10 cellular contexts compared by ENCODE assay signal in the genomic region with DNA sequence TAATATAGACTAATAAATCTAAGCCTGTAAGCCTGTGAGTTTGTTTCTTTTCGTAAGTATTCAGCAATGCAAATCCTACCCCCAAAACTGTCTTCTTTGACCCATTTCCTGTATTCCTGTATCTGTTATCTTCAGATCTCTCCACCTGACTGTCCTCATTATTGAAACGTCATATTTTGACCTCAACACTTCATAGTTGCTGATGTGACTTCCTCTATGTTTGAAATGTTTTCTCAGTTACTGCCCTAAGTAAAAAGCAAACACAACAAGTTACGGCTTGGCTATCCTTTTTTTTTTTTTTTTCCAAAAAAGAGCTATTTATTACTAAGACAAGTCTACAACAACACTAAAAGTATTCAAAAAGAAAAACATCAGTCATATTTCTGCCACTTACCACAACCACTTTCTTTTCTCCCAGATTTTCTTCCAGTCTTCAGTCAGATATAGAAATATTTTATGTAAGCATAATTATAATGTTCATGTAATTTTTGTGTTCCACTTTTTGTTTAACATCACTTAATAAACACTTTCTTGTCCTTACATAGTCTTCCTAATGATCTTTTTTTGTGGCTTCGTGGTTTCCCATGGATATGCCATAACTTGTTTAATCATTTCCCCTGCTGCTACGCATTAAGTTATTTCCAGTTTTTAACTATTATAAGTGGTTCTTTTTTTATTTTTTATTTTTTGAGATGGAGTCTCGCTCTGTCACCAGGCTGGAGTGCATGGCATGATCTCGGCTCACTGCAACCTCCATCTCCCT. TPM values are rescaled to one million over a fixed set of nuclear protein-coding genes. Genes with fewer than 3 reads are reported as not detected.
DNase-seq lines count a peak whose midpoint lies in the region; ATAC-seq, FAIRE-seq and TF ChIP-seq lines count a peak whose summit lies in the region.
"Had no signal": no experiment of that assay in that cellular context is flagged by ENCODE, and none has a peak within 500 bp of the region (broad histone marks: within the 10 kb centered on the region; RNA-seq: fewer than 3 reads in every experiment).

No MANE protein-coding gene starts in this region.

- no peak for DNase-seq in CD4-positive, alpha-beta T cell
- DNase-seq in activated naive CD8-positive, alpha-beta T cell treated with anti-CD3 and anti-CD28 coated beads, Interleukin-2, amount 50 U/mL, for 24 hours, result no peak
- DNase-seq in H54 (ENCODE audit: insufficient read length, low spot score) (no peak), NCI-H2171 treated with DMSO at 0.1 percent for 48 hours (lab: John Stamatoyannopoulos, UW) (no peak), hippocampal formation (lab: John Stamatoyannopoulos, UW) (no peak)
- DNase-seq: GDM1 had no signal

- CTCF ChIA-PET in CD4-positive, alpha-beta T cell (lab: Charles Lee), result interaction anchor here (0.6 to 1.4 kb wide), 4 partner anchors 9 to 1524 kb away, joined by 3 to 6 read pairs (median 3); no protein-coding TSS in a partner anchor

- no peak for TF ChIP-seq POLR2A in H54 (IDR thresholded peaks at IDR 0.05; ENCODE audit: low read depth, low read length)

- POLR2A ChIA-PET in CD4-positive, alpha-beta T cell (lab: Charles Lee), result interaction anchor here (0.6 to 10.2 kb wide), 8 partner anchors 9 to 50 kb away, joined by 3 to 255 read pairs (median 12); partner anchors contain the start of gene EML4

- peak; percentile 64 for ATAC-seq in CD4-positive, alpha-beta T cell (ENCODE audit: poor library complexity)
- ATAC-seq in GM19455 (IDR thresholded peaks at IDR 0.05; ENCODE audit: unreplicated experiment), result peak; percentile 50
- peak; percentile 66 for ATAC-seq in HG03432 (IDR thresholded peaks at IDR 0.05; ENCODE audit: unreplicated experiment)
- ATAC-seq in activated naive CD8-positive, alpha-beta T cell treated with anti-CD3 and anti-CD28 coated beads, Interleukin-2, amount 50 U/mL, for 24 hours, result peak; percentile 55
- no peak for ATAC-seq in GM19328 (IDR thresholded peaks at IDR 0.05; ENCODE audit: unreplicated experiment)

- no peaks in the 10 kb centered on the region for H3K9me3 ChIP-seq in CD4-positive, alpha-beta T cell (ENCODE audit: control insufficient read depth, low read length)

- no peak overlapping the region for H3K27ac ChIP-seq in CD4-positive, alpha-beta T cell (ENCODE audit: low read depth, low read length)

- H3K27ac Mint-ChIP-seq in CD4-positive, alpha-beta T cell, result peak overlapping the region; percentile 72
- peak overlapping the region; percentile 51 for H3K27ac Mint-ChIP-seq in activated naive CD8-positive, alpha-beta T cell treated with anti-CD3 and anti-CD28 coated beads, Interleukin-2, amount 50 U/mL, for 24 hours

- TF ChIP-seq CTCF in CD4-positive, alpha-beta T cell (IDR thresholded peaks at IDR 0.05), result no peak

- no peak for FAIRE-seq in H54 (lab: Jason Lieb, UNC)
- FAIRE-seq: urothelium cell line had no signal

- H3K36me3 Mint-ChIP-seq in CD4-positive, alpha-beta T cell (ENCODE audit: low read depth), result no peaks in the 10 kb centered on the region
- H3K36me3 Mint-ChIP-seq in activated naive CD8-positive, alpha-beta T cell treated with anti-CD3 and anti-CD28 coated beads, Interleukin-2, amount 50 U/mL, for 24 hours (ENCODE audit: low read depth), result no peaks in the 10 kb centered on the region

- H3K4me1 Mint-ChIP-seq in CD4-positive, alpha-beta T cell (ENCODE audit: low read depth), result peaks cover 65% of the 10 kb centered on the region
- H3K4me1 Mint-ChIP-seq in activated naive CD8-positive, alpha-beta T cell treated with anti-CD3 and anti-CD28 coated beads, Interleukin-2, amount 50 U/mL, for 24 hours, result peaks cover 65% of the 10 kb centered on the region

- H3K4me3 Mint-ChIP-seq in CD4-positive, alpha-beta T cell, result peak overlapping the region; percentile 36
- peak overlapping the region; percentile 7 for H3K4me3 Mint-ChIP-seq in activated naive CD8-positive, alpha-beta T cell treated with anti-CD3 and anti-CD28 coated beads, Interleukin-2, amount 50 U/mL, for 24 hours

- H3K27me3 ChIP-seq in CD4-positive, alpha-beta T cell (ENCODE audit: control insufficient read depth, insufficient read depth, low read length), result no peaks in the 10 kb centered on the region

- H3K27me3 Mint-ChIP-seq in CD4-positive, alpha-beta T cell, result no peaks in the 10 kb centered on the region
- no peaks in the 10 kb centered on the region for H3K27me3 Mint-ChIP-seq in activated naive CD8-positive, alpha-beta T cell treated with anti-CD3 and anti-CD28 coated beads, Interleukin-2, amount 50 U/mL, for 24 hours

- intact Hi-C loops in CD4-positive, alpha-beta T cell (cut with DNase I, micrococcal nuclease), result loop anchor here in 1 of 2 experiments (1.0 kb wide), 2 partner anchors 9 to 22 kb away; no protein-coding TSS in a partner anchor

- no peaks in the 10 kb centered on the region for H3K9me3 Mint-ChIP-seq in CD4-positive, alpha-beta T cell
- no peaks in the 10 kb centered on the region for H3K9me3 Mint-ChIP-seq in activated naive CD8-positive, alpha-beta T cell treated with anti-CD3 and anti-CD28 coated beads, Interleukin-2, amount 50 U/mL, for 24 hours

RNA-seq across cellular contexts. Expression of gene EML4, which starts 44.9 kb away (rescaled TPM):
- 100 to 1,000 TPM; 219 to 228 TPM for total RNA-seq in CD4-positive, alpha-beta T cell
